Comparison of ENCODE assay signal across 1 cellular context in the genomic region with DNA sequence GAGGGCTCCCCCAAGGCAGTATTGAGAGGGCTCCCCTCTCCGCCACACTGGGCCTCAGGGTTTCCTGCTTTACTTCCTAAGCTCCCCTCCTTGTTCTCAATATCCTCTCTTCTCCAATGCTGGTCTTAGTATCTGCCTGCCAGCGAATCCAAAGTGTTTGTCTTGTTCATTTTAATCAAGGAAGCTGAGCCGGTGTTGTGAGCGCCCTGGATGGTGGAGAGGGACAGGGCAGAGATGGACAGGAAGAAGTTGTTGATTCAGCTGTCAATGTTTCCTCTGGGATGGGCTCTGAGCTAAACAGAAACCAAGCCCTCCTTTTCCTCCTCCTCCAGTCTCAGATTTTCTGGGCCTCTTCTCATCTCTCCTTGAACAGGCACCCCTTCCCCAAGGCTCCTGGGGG.
TF ChIP-seq lines count a peak whose summit lies in the region.

No MANE protein-coding gene starts in this region.

TF ChIP-seq in endothelial cell of umbilical vein, 7 proteins besides CTCF, POLR2A, EP300 and RAD21 (continued from another document):
- TF ChIP-seq FOS (IDR thresholded peaks at IDR 0.05; ENCODE audit: borderline replicate concordance, insufficient read depth, low read length) = no peak
